25 cellular contexts compared by ENCODE assay signal in the genomic region with DNA sequence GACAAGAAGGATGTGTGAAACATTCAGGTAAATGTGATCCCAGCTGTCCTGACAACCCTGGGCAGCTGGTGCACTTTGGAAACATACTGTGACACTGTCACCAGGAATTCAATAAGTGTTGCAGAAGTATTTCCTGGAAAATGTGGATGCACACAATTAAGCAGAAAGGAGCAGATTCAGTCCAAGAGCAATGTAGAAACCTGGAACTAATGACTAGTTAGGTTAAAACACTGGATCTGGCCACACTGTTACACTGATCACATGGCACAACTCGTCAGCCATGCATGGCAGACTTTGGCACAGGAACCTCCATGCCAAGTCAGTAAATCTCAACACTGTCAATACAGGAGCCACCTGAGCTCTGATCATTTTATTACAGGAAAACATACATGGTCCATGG.
DNase-seq lines count a peak whose midpoint lies in the region; ATAC-seq, FAIRE-seq and TF ChIP-seq lines count a peak whose summit lies in the region.
"Had no signal": no experiment of that assay in that cellular context is flagged by ENCODE, and none has a peak within 500 bp of the region (broad histone marks: within the 10 kb centered on the region; RNA-seq: fewer than 3 reads in every experiment).

No MANE protein-coding gene starts in this region.

- H3K36me3 Mint-ChIP-seq in astrocyte (ENCODE audit: low read depth, unreplicated experiment): no peaks in the 10 kb centered on the region
- no peaks in the 10 kb centered on the region for H3K36me3 Mint-ChIP-seq in Caco-2 (ENCODE audit: insufficient read depth, unreplicated experiment)
- H3K36me3 Mint-ChIP-seq: activated CD8-positive, alpha-beta memory T cell treated with anti-CD3 and anti-CD28 coated beads, Interleukin-2, amount 10 ng/mL, durations not matched to agents 7 days and 5 days; memory B cell had no signal

- H3K27me3 Mint-ChIP-seq in astrocyte (ENCODE audit: low read depth, unreplicated experiment) (no peaks in the 10 kb centered on the region), Caco-2 (ENCODE audit: insufficient read depth, unreplicated experiment) (no peaks in the 10 kb centered on the region)
- H3K27me3 Mint-ChIP-seq: activated CD4-positive, alpha-beta T cell treated with anti-CD3 and anti-CD28 coated beads, Interleukin-2, amount 10 ng/mL, durations not matched to agents 7 days and 5 days; activated CD8-positive, alpha-beta memory T cell treated with anti-CD3 and anti-CD28 coated beads, Interleukin-2, amount 10 ng/mL, durations not matched to agents 7 days and 5 days had no signal

- H3K9me3 Mint-ChIP-seq in astrocyte (ENCODE audit: unreplicated experiment) (no peaks in the 10 kb centered on the region), Caco-2 (ENCODE audit: unreplicated experiment) (no peaks in the 10 kb centered on the region)
- H3K9me3 Mint-ChIP-seq: activated CD4-positive, alpha-beta T cell treated with anti-CD3 and anti-CD28 coated beads, Interleukin-2, amount 10 ng/mL, durations not matched to agents 7 days and 5 days; memory B cell had no signal

- intact Hi-C loops in mucosa of descending colon (cut with DNase I, micrococcal nuclease): no loop called here
- intact Hi-C loops in esophagus muscularis mucosa (cut with DNase I): no loop called here
- intact Hi-C loops in Caco-2 (cut with micrococcal nuclease; ENCODE audit: unreplicated experiment): no loop called here

- 94% methylated on average over 1 of the region's 1 CpG for WGBS in esophagus muscularis mucosa

- no peak for TF ChIP-seq CTCF in astrocyte (IDR thresholded peaks at IDR 0.05; ENCODE audit: insufficient read depth, low read depth, low read length)
- no peak for TF ChIP-seq CTCF in mucosa of descending colon (IDR thresholded peaks at IDR 0.05)
- TF ChIP-seq CTCF in esophagus muscularis mucosa (IDR thresholded peaks at IDR 0.05): no peak
- TF ChIP-seq CTCF in Caco-2 (IDR thresholded peaks at IDR 0.05; ENCODE audit: insufficient read depth in 1 of 2, low read depth in 1 of 2, low read length in 1 of 2, severe bottlenecking in 1 of 2, unreplicated experiment in 1 of 2): no peak

- H3K4me1 ChIP-seq in astrocyte (ENCODE audit: insufficient read depth, low read length): no peaks in the 10 kb centered on the region
- H3K4me1 ChIP-seq in mucosa of descending colon (ENCODE audit: low read depth): peaks cover 4% of the 10 kb centered on the region
- H3K4me1 ChIP-seq in esophagus muscularis mucosa: peaks cover 0 to 9% (median 4%) of the 10 kb centered on the region in 4 donors
- H3K4me1 ChIP-seq in Caco-2: no peaks in the 10 kb centered on the region
- H3K4me1 ChIP-seq: BE2C had no signal

- TF ChIP-seq POLR2A in esophagus muscularis mucosa (IDR thresholded peaks at IDR 0.05; ENCODE audit: low read depth): no peak

- H3K27me3 ChIP-seq in astrocyte (ENCODE audit: insufficient read depth, low read length) (no peaks in the 10 kb centered on the region), esophagus muscularis mucosa (no peaks in the 10 kb centered on the region), Caco-2 (replicated peaks; ENCODE audit: control insufficient read depth, insufficient read depth, low read length) (no peaks in the 10 kb centered on the region)
- H3K27me3 ChIP-seq: BE2C, neutrophil had no signal

- H3K4me3 ChIP-seq in astrocyte (ENCODE audit: insufficient read depth, low read depth, low read length): no peak overlapping the region
- H3K4me3 ChIP-seq in mucosa of descending colon: no peak overlapping the region
- no peak overlapping the region for H3K4me3 ChIP-seq in esophagus muscularis mucosa
- no peak overlapping the region for H3K4me3 ChIP-seq in Caco-2 (ENCODE audit: low read depth, low read length)

- no peaks in the 10 kb centered on the region for H4K20me1 ChIP-seq in astrocyte (ENCODE audit: insufficient read depth, low read length)

- no TSS peak for BruUV-seq in Caco-2 (replicated peaks; lab: Mats Ljungman, UMichigan)

- CTCF ChIA-PET in Caco-2 (lab: Charles Lee): no interaction called here

- H3K27ac Mint-ChIP-seq in astrocyte (ENCODE audit: unreplicated experiment) (no peak overlapping the region), Caco-2 (ENCODE audit: unreplicated experiment) (no peak overlapping the region)
- H3K27ac Mint-ChIP-seq: activated CD4-positive, alpha-beta T cell treated with anti-CD3 and anti-CD28 coated beads, Interleukin-2, amount 10 ng/mL, durations not matched to agents 7 days and 5 days; activated CD8-positive, alpha-beta memory T cell treated with anti-CD3 and anti-CD28 coated beads, Interleukin-2, amount 10 ng/mL, durations not matched to agents 7 days and 5 days; activated T-cell treated with anti-CD3 and anti-CD28 coated beads, Interleukin-2, amount 50 U/mL, for 72 hours; IgD-negative memory B cell; memory B cell had no signal

- peak; percentile 69 for DNase-seq in DMS53 treated with DMSO at 0.1 percent for 48 hours (lab: John Stamatoyannopoulos, UW; ENCODE audit: unreplicated experiment)
- DNase-seq in NCI-H187 treated with DMSO at 0.1 percent for 48 hours (lab: John Stamatoyannopoulos, UW): peak; percentile 68
- no peak for DNase-seq in astrocyte (ENCODE audit: low read depth)
- peak in 1 of 3 donors; percentile 29 for DNase-seq in mucosa of descending colon
- no peak for DNase-seq in OCI-M1 (lab: John Stamatoyannopoulos, UW)
- no peak for DNase-seq in esophagus muscularis mucosa (ENCODE audit: extremely low spot score)
- DNase-seq in Caco-2: no peak
- DNase-seq in hippocampal formation (lab: John Stamatoyannopoulos, UW): no peak
- DNase-seq: activated CD4-positive, alpha-beta T cell treated with anti-CD3 and anti-CD28 coated beads, Interleukin-2, amount 10 ng/mL, durations not matched to agents 7 days and 5 days; activated CD8-positive, alpha-beta memory T cell treated with anti-CD3 and anti-CD28 coated beads, Interleukin-2, amount 10 ng/mL, durations not matched to agents 7 days and 5 days; activated naive CD4-positive, alpha-beta T cell treated with Interleukin-2 at 50 U/mL for 16 hours; activated T-cell treated with anti-CD3 and anti-CD28 coated beads, Interleukin-2, amount 50 U/mL, for 72 hours; amygdala; BE2C; cortex of kidney; kidney glomerular epithelial cell; NCI-H1105; NCI-H2107; small intestine; stimulated activated CD4-positive, alpha-beta T cell treated with anti-CD3 and anti-CD28 coated beads, Interleukin-1b, Interleukin-23, amount 100 ng/mL, for 48 hours; WERI-Rb-1 had no signal

- no peak for TF ChIP-seq EP300 in esophagus muscularis mucosa (IDR thresholded peaks at IDR 0.05)

- H3K79me2 ChIP-seq in astrocyte (ENCODE audit: insufficient read depth, low read length): no peaks in the 10 kb centered on the region

- POLR2A ChIA-PET in Caco-2 (lab: Charles Lee): no interaction called here

- H3K36me3 ChIP-seq in astrocyte (ENCODE audit: insufficient read depth, low read length) (no peaks in the 10 kb centered on the region), mucosa of descending colon (ENCODE audit: low read depth) (no peaks in the 10 kb centered on the region), esophagus muscularis mucosa (no peaks in the 10 kb centered on the region), Caco-2 (ENCODE audit: control insufficient read depth, insufficient read depth, low read length) (no peaks in the 10 kb centered on the region)
- H3K36me3 ChIP-seq: BE2C, neutrophil, WERI-Rb-1 had no signal

- no peak for FAIRE-seq in astrocyte (lab: Jason Lieb, UNC)
- FAIRE-seq: H54, small intestine had no signal

- H3K9ac ChIP-seq in astrocyte (ENCODE audit: low read length): no peak overlapping the region

- peak; percentile 46 for ATAC-seq in mucosa of descending colon
- ATAC-seq: activated CD8-positive, alpha-beta memory T cell treated with anti-CD3 and anti-CD28 coated beads, Interleukin-2, amount 10 ng/mL, durations not matched to agents 7 days and 5 days; activated T-cell treated with anti-CD3 and anti-CD28 coated beads, Interleukin-2, amount 50 U/mL, for 72 hours had no signal

- H3K27ac ChIP-seq in astrocyte (ENCODE audit: low read depth, low read length): no peak overlapping the region
- no peak overlapping the region for H3K27ac ChIP-seq in esophagus muscularis mucosa (replicated peaks in 1 of 4)
- H3K27ac ChIP-seq: neutrophil, WERI-Rb-1 had no signal

- H2AFZ ChIP-seq in astrocyte (ENCODE audit: low read depth, low read length): peak overlapping the region; percentile 3

- H3K4me1 Mint-ChIP-seq in astrocyte (ENCODE audit: low read depth, unreplicated experiment) (peaks cover 29% of the 10 kb centered on the region), Caco-2 (ENCODE audit: low read depth, unreplicated experiment) (no peaks in the 10 kb centered on the region)
- H3K4me1 Mint-ChIP-seq: IgD-negative memory B cell, memory B cell had no signal

- H3K4me3 Mint-ChIP-seq in astrocyte (ENCODE audit: unreplicated experiment) (no peak overlapping the region), Caco-2 (ENCODE audit: unreplicated experiment) (no peak overlapping the region)
- H3K4me3 Mint-ChIP-seq: activated CD4-positive, alpha-beta T cell treated with anti-CD3 and anti-CD28 coated beads, Interleukin-2, amount 10 ng/mL, durations not matched to agents 7 days and 5 days; activated CD8-positive, alpha-beta memory T cell treated with anti-CD3 and anti-CD28 coated beads, Interleukin-2, amount 10 ng/mL, durations not matched to agents 7 days and 5 days; activated T-cell treated with anti-CD3 and anti-CD28 coated beads, Interleukin-2, amount 50 U/mL, for 72 hours; IgD-negative memory B cell; memory B cell had no signal

- H3K4me2 ChIP-seq in astrocyte (ENCODE audit: low read length): no peak overlapping the region

- H3K9me3 ChIP-seq in astrocyte (ENCODE audit: insufficient read depth, low read depth, low read length): no peaks in the 10 kb centered on the region
- H3K9me3 ChIP-seq in mucosa of descending colon: no peaks in the 10 kb centered on the region
- no peaks in the 10 kb centered on the region for H3K9me3 ChIP-seq in esophagus muscularis mucosa
- H3K9me3 ChIP-seq in Caco-2: no peaks in the 10 kb centered on the region
- H3K9me3 ChIP-seq: BE2C, neutrophil had no signal

Comparison
In these comparisons a context has a peak if more than half of its experiments do, and no peak if none do; other contexts are left out.
1. DNase-seq: peak in DMS53 treated with DMSO at 0.1 percent for 48 hours (single experiment) and NCI-H187 treated with DMSO at 0.1 percent for 48 hours (single experiment); none in astrocyte (single experiment), OCI-M1 (single experiment), esophagus muscularis mucosa (single experiment), Caco-2 (0 of 2) and hippocampal formation (0 of 2).